8 cellular contexts compared by ENCODE assay signal in genomic region chr1:180881806-180882509, GRCh38. TPM values are rescaled to one million over a fixed set of nuclear protein-coding genes. Genes with fewer than 3 reads are reported as not detected.
DNase-seq lines count a peak whose midpoint lies in the region; ATAC-seq and TF ChIP-seq lines count a peak whose summit lies in the region.

No MANE protein-coding gene starts in this region.

- H3K27me3 ChIP-seq in psoas muscle (ENCODE audit: insufficient read depth in 3 of 3, low read length in 2 of 3), result no peaks in the 10 kb centered on the region

- DNase-seq in COLO668 (lab: John Stamatoyannopoulos, UW; ENCODE audit: unreplicated experiment) (peak; percentile 18), NCI-H146 (lab: John Stamatoyannopoulos, UW) (peak; percentile 38), SW480 (ENCODE audit: low spot score) (peak; percentile 77), fibroblast of villous mesenchyme (ENCODE audit: low read depth) (peak; percentile 66), psoas muscle (no peak)
- DNase-seq in activated CD4-positive, alpha-beta memory T cell treated with anti-CD3 and anti-CD28 coated beads for 36 hours, result no peak

- no peaks in the 10 kb centered on the region for H3K9me3 ChIP-seq in psoas muscle

- peak overlapping the region; percentile 27 for H3K27ac ChIP-seq in psoas muscle

- no peaks in the 10 kb centered on the region for H3K9me3 Mint-ChIP-seq in activated CD4-positive, alpha-beta memory T cell treated with anti-CD3 and anti-CD28 coated beads for 36 hours

- H3K4me1 ChIP-seq in psoas muscle, result no peaks in the 10 kb centered on the region

- POLR2A ChIA-PET in activated CD4-positive, alpha-beta memory T cell treated with anti-CD3 and anti-CD28 coated beads for 36 hours (lab: Charles Lee), result no interaction called here

- peaks cover 0 to 38% of the 10 kb centered on the region in 2 donors for H3K36me3 ChIP-seq in psoas muscle (ENCODE audit: insufficient read depth in 1 of 2, low read depth in 1 of 2)

- no peaks in the 10 kb centered on the region for H3K4me1 Mint-ChIP-seq in activated CD4-positive, alpha-beta memory T cell treated with anti-CD3 and anti-CD28 coated beads for 36 hours (ENCODE audit: low read depth)

- intact Hi-C loops in psoas muscle (cut with DNase I), result loop anchor here (1.0 to 10.0 kb wide), 4 partner anchors 203 to 285 kb away; partner anchors contain the start of gene IER5 (in 1 of the 2)
- intact Hi-C loops in activated CD4-positive, alpha-beta memory T cell treated with anti-CD3 and anti-CD28 coated beads for 36 hours (cut with micrococcal nuclease), result loop anchor here (1.0 kb wide), 2 partner anchors 260 to 284 kb away; no protein-coding TSS in a partner anchor

- CTCF ChIA-PET in activated CD4-positive, alpha-beta memory T cell treated with anti-CD3 and anti-CD28 coated beads for 36 hours (lab: Charles Lee), result interaction anchor here (0.5 to 2.6 kb wide), 23 partner anchors 9 to 1531 kb away, joined by 3 to 35 read pairs (median 4); no protein-coding TSS in a partner anchor

- no peak overlapping the region for H3K27ac Mint-ChIP-seq in activated CD4-positive, alpha-beta memory T cell treated with anti-CD3 and anti-CD28 coated beads for 36 hours

- peaks cover 11% of the 10 kb centered on the region for H3K36me3 Mint-ChIP-seq in activated CD4-positive, alpha-beta memory T cell treated with anti-CD3 and anti-CD28 coated beads for 36 hours

- no peaks in the 10 kb centered on the region for H3K27me3 Mint-ChIP-seq in activated CD4-positive, alpha-beta memory T cell treated with anti-CD3 and anti-CD28 coated beads for 36 hours

- 65 to 72% (median 68%) methylated on average over 6 of the region's 6 CpGs for WGBS in psoas muscle, 3 donors

- ATAC-seq in GM19395 (IDR thresholded peaks at IDR 0.05; ENCODE audit: unreplicated experiment), result peak; percentile 72
- ATAC-seq in psoas muscle, result peak; percentile 58 to 80 (median 71)
- ATAC-seq in HG02840 (IDR thresholded peaks at IDR 0.05; ENCODE audit: low FRiP score, unreplicated experiment), result no peak

- no peak overlapping the region for H3K4me3 Mint-ChIP-seq in activated CD4-positive, alpha-beta memory T cell treated with anti-CD3 and anti-CD28 coated beads for 36 hours

- TF ChIP-seq CTCF in fibroblast of villous mesenchyme (IDR thresholded peaks at IDR 0.05; ENCODE audit: insufficient read depth, low read depth, low read length), result peak; percentile 54
- TF ChIP-seq CTCF in psoas muscle (IDR thresholded peaks at IDR 0.05), result peak; percentile 59

- H3K4me3 ChIP-seq in fibroblast of villous mesenchyme (ENCODE audit: low read depth, low read length), result no peak overlapping the region
- H3K4me3 ChIP-seq in psoas muscle, result no peak overlapping the region

RNA-seq across cellular contexts. Expression of gene KIAA1614, which starts 30.7 kb away (rescaled TPM):
- 6.9 and 8.4 TPM in 2 replicates for total RNA-seq in fibroblast of villous mesenchyme
- total RNA-seq in psoas muscle, result 1 to 10 TPM in 2 of 4 donors, under 1 TPM in 2; 0.84 to 1.1 (median 0.95) TPM
- 1 to 10 TPM in 1 of 3 donors, under 1 TPM in 2; 0.45 to 1.6 (median 0.47) TPM for polyA plus RNA-seq in psoas muscle
- not detected for total RNA-seq in activated CD4-positive, alpha-beta memory T cell treated with anti-CD3 and anti-CD28 coated beads for 36 hours

Comparison
In these comparisons a context has a peak if more than half of its experiments do, and no peak if none do; other contexts are left out.
1. DNase-seq: peak in COLO668 (single experiment), NCI-H146 (single experiment), SW480 (single experiment) and fibroblast of villous mesenchyme (single experiment); none in psoas muscle (0 of 2) and activated CD4-positive, alpha-beta memory T cell treated with anti-CD3 and anti-CD28 coated beads for 36 hours (single experiment).